ENCODE assay signal across 19 cellular contexts in genomic region chr21:36246080-36246631, GRCh38.
A peak's percentile ranks its signal among the peaks of the same experiment; 100 is the strongest.
DNase-seq lines count a peak whose midpoint lies in the region; TF ChIP-seq lines count a peak whose summit lies in the region.
"Had no signal": no experiment of that assay in that cellular context is flagged by ENCODE, and none has a peak within 500 bp of the region (broad histone marks: within the 10 kb centered on the region; RNA-seq: fewer than 3 reads in every experiment).

No MANE protein-coding gene starts in this region.

- peaks cover 10% of the 10 kb centered on the region for H3K4me1 ChIP-seq in Caco-2
- H3K4me1 ChIP-seq: vagina had no signal

- H3K27me3 ChIP-seq in Caco-2 (replicated peaks; ENCODE audit: control insufficient read depth, insufficient read depth, low read length) (no peaks in the 10 kb centered on the region), kidney epithelial cell (ENCODE audit: control insufficient read depth, insufficient read depth, low read length) (no peaks in the 10 kb centered on the region)
- H3K27me3 ChIP-seq: vagina had no signal

- H3K4me1 Mint-ChIP-seq in Caco-2 (ENCODE audit: low read depth, unreplicated experiment) = no peaks in the 10 kb centered on the region

- no peak overlapping the region for H3K4me3 ChIP-seq in Caco-2 (ENCODE audit: low read depth, low read length)
- no peak overlapping the region for H3K4me3 ChIP-seq in kidney epithelial cell (ENCODE audit: low read depth, low read length)
- H3K4me3 ChIP-seq: vagina had no signal

- H3K27ac Mint-ChIP-seq in Caco-2 (ENCODE audit: unreplicated experiment) = peak overlapping the region; percentile 48
- H3K27ac Mint-ChIP-seq: activated naive CD8-positive, alpha-beta T cell; activated T-cell treated with anti-CD3 and anti-CD28 coated beads, Interleukin-2, amount 50 U/mL, for 24 hours; natural killer cell treated with Interleukin-12 subunit alpha and Interleukin-12 subunit beta and Interleukin-15 and Interleukin-18, amount 100 ng/mL, for 72 hours; T-cell had no signal

- H3K36me3 Mint-ChIP-seq in Caco-2 (ENCODE audit: insufficient read depth, unreplicated experiment) = peaks cover 25% of the 10 kb centered on the region
- H3K36me3 Mint-ChIP-seq: natural killer cell treated with Interleukin-12 subunit alpha and Interleukin-12 subunit beta and Interleukin-15 and Interleukin-18, amount 100 ng/mL, for 72 hours had no signal

- BruUV-seq in Caco-2 (replicated peaks; lab: Mats Ljungman, UMichigan) = no TSS peak

- H3K9me3 ChIP-seq in Caco-2 = no peaks in the 10 kb centered on the region
- H3K9me3 ChIP-seq: vagina had no signal

- peak; percentile 51 to 52 for DNase-seq in Caco-2
- DNase-seq in astrocyte of the hippocampus (ENCODE audit: low read depth, low spot score) = peak; percentile 27
- peak; percentile 43 for DNase-seq in kidney epithelial cell (ENCODE audit: low read depth)
- DNase-seq in renal cortical epithelial cell (ENCODE audit: low read depth) = peak; percentile 42
- no peak for DNase-seq in CD1c-positive myeloid dendritic cell (ENCODE audit: extremely low spot score)
- no peak for DNase-seq in dedifferentiated amniotic fluid mesenchymal stem cell (ENCODE audit: extremely low spot score)
- no peak for DNase-seq in NCI-H82 (lab: John Stamatoyannopoulos, UW)
- DNase-seq in activated CD4-positive, alpha-beta T cell treated with anti-CD3 and anti-CD28 coated beads for 1 hour = no peak
- DNase-seq: activated CD4-positive, alpha-beta T cell treated with anti-CD3 and anti-CD28 coated beads, Interleukin-2, amount 50 U/mL, for 48 hours; activated T-cell treated with anti-CD3 and anti-CD28 coated beads, Interleukin-2, amount 50 U/mL, for 24 hours; CD4-positive, alpha-beta memory T cell; effector CD8-positive, alpha-beta T cell; mammary epithelial cell; NCI-H2227 treated with DMSO at 0.1 percent for 48 hours; stimulated activated naive CD8-positive, alpha-beta T cell treated with anti-CD3 and anti-CD28 coated beads, Interleukin-15, Interleukin-2, amounts not matched to agents 100 U/mL and 50 U/mL, for 24 hours; T-cell had no signal

- H3K9me3 Mint-ChIP-seq in Caco-2 (ENCODE audit: unreplicated experiment) = no peaks in the 10 kb centered on the region
- H3K9me3 Mint-ChIP-seq: activated T-cell treated with anti-CD3 and anti-CD28 coated beads, Interleukin-2, amount 50 U/mL, for 24 hours; natural killer cell treated with Interleukin-12 subunit alpha and Interleukin-12 subunit beta and Interleukin-15 and Interleukin-18, amount 100 ng/mL, for 72 hours; T-cell had no signal

- intact Hi-C loops in Caco-2 (cut with micrococcal nuclease; ENCODE audit: unreplicated experiment) = no loop called here

- POLR2A ChIA-PET in Caco-2 (lab: Charles Lee) = interaction anchor here (0.6 kb wide), 1 partner anchor 68 kb away, joined by 4 read pairs; no protein-coding TSS in a partner anchor

- H3K4me3 Mint-ChIP-seq in Caco-2 (ENCODE audit: unreplicated experiment) = no peak overlapping the region
- H3K4me3 Mint-ChIP-seq: activated naive CD8-positive, alpha-beta T cell; activated T-cell treated with anti-CD3 and anti-CD28 coated beads, Interleukin-2, amount 50 U/mL, for 24 hours; CD4-positive, alpha-beta memory T cell; natural killer cell treated with Interleukin-12 subunit alpha and Interleukin-12 subunit beta and Interleukin-15 and Interleukin-18, amount 100 ng/mL, for 72 hours; T-cell had no signal

- H3K27me3 Mint-ChIP-seq in Caco-2 (ENCODE audit: insufficient read depth, unreplicated experiment) = no peaks in the 10 kb centered on the region
- H3K27me3 Mint-ChIP-seq: activated naive CD8-positive, alpha-beta T cell; activated T-cell treated with anti-CD3 and anti-CD28 coated beads, Interleukin-2, amount 50 U/mL, for 24 hours; CD4-positive, alpha-beta memory T cell; natural killer cell treated with Interleukin-12 subunit alpha and Interleukin-12 subunit beta and Interleukin-15 and Interleukin-18, amount 100 ng/mL, for 72 hours; T-cell had no signal

- CTCF ChIA-PET in Caco-2 (lab: Charles Lee) = interaction anchor here (0.6 to 2.0 kb wide), 3 partner anchors 15 to 55 kb away, joined by 3 to 8 read pairs (median 6); no protein-coding TSS in a partner anchor

- no peak for TF ChIP-seq CTCF in Caco-2 (IDR thresholded peaks at IDR 0.05; ENCODE audit: insufficient read depth in 1 of 2, low read depth in 1 of 2, low read length in 1 of 2, severe bottlenecking in 1 of 2, unreplicated experiment in 1 of 2)
- no peak for TF ChIP-seq CTCF in kidney epithelial cell (IDR thresholded peaks at IDR 0.05; ENCODE audit: insufficient read depth, low read length, poor library complexity, severe bottlenecking)

- H3K36me3 ChIP-seq in Caco-2 (ENCODE audit: control insufficient read depth, insufficient read depth, low read length) (peaks cover 3% of the 10 kb centered on the region), kidney epithelial cell (ENCODE audit: control insufficient read depth, insufficient read depth, low read length) (peaks cover 1% of the 10 kb centered on the region)

Comparison
In these comparisons a context has a peak if more than half of its experiments do, and no peak if none do; other contexts are left out.
1. DNase-seq: peak in Caco-2 (2 of 2), astrocyte of the hippocampus (single experiment), kidney epithelial cell (single experiment) and renal cortical epithelial cell (single experiment); none in CD1c-positive myeloid dendritic cell (single experiment), dedifferentiated amniotic fluid mesenchymal stem cell (single experiment), NCI-H82 (single experiment) and activated CD4-positive, alpha-beta T cell treated with anti-CD3 and anti-CD28 coated beads for 1 hour (single experiment).